8 cellular contexts compared by ENCODE assay signal in genomic region chr10:19638173-19638872, GRCh38.
DNase-seq lines count a peak whose midpoint lies in the region; ATAC-seq and TF ChIP-seq lines count a peak whose summit lies in the region.

No MANE protein-coding gene starts in this region.

- H3K36me3 ChIP-seq in RWPE2 (ENCODE audit: low read depth) (no peaks in the 10 kb centered on the region), sigmoid colon (no peaks in the 10 kb centered on the region)

- no peak for TF ChIP-seq POLR2A in sigmoid colon (IDR thresholded peaks at IDR 0.05)

- peak; percentile 95 for DNase-seq in EH (ENCODE audit: low read depth)
- no peak for DNase-seq in RWPE2 (ENCODE audit: low spot score)
- DNase-seq in glomerular visceral epithelial cell (ENCODE audit: extremely low spot score) = peak; percentile 81
- DNase-seq in sigmoid colon = no peak
- DNase-seq in NCI-H2227 treated with DMSO at 0.1 percent for 48 hours (lab: John Stamatoyannopoulos, UW) = no peak
- DNase-seq in head of caudate nucleus = no peak

- TF ChIP-seq CTCF in RWPE2 (IDR thresholded peaks at IDR 0.05; ENCODE audit: poor library complexity, severe bottlenecking) (no peak), sigmoid colon (IDR thresholded peaks at IDR 0.05) (no peak)

- ATAC-seq in RWPE2 (ENCODE audit: low read depth) (peak; percentile 87), HG03520 (IDR thresholded peaks at IDR 0.05; ENCODE audit: unreplicated experiment) (no peak), GM18858 (IDR thresholded peaks at IDR 0.05; ENCODE audit: unreplicated experiment) (no peak)

- H3K4me1 ChIP-seq in RWPE2 (ENCODE audit: insufficient read depth, poor library complexity, severe bottlenecking) = peaks cover 16% of the 10 kb centered on the region
- peaks cover 0 to 10% (median 7%) of the 10 kb centered on the region in 4 donors for H3K4me1 ChIP-seq in sigmoid colon

- H3K27me3 ChIP-seq in RWPE2 (ENCODE audit: insufficient read depth, poor library complexity, severe bottlenecking) (no peaks in the 10 kb centered on the region), sigmoid colon (no peaks in the 10 kb centered on the region)

- H3K4me3 ChIP-seq in RWPE2 (ENCODE audit: severe bottlenecking) = no peak overlapping the region
- H3K4me3 ChIP-seq in sigmoid colon = peak overlapping the region in 3 of 4 donors; percentile 20 to 31 (median 28)

- H3K27ac ChIP-seq in RWPE2 (ENCODE audit: poor library complexity, severe bottlenecking) (peak overlapping the region; percentile 86), sigmoid colon (peak overlapping the region; percentile 58 to 70 (median 63))

- TF ChIP-seq EP300 in sigmoid colon (IDR thresholded peaks at IDR 0.05) = no peak

- H3K9me3 ChIP-seq in RWPE2 (ENCODE audit: severe bottlenecking) = no peaks in the 10 kb centered on the region
- H3K9me3 ChIP-seq in sigmoid colon = no peaks in the 10 kb centered on the region

- intact Hi-C loops in sigmoid colon (cut with DNase I) (no loop called here), head of caudate nucleus (cut with DNase I) (no loop called here)

Comparison
In these comparisons a context has a peak if more than half of its experiments do, and no peak if none do; other contexts are left out.
1. DNase-seq: peak in EH (single experiment) and glomerular visceral epithelial cell (single experiment); none in RWPE2 (single experiment), sigmoid colon (single experiment), NCI-H2227 treated with DMSO at 0.1 percent for 48 hours (single experiment) and head of caudate nucleus (0 of 42).